ENCODE assay signal across 12 cellular contexts in genomic region chr14:92660571-92660970, GRCh38.
A peak's percentile ranks its signal among the peaks of the same experiment; 100 is the strongest.
DNase-seq lines count a peak whose midpoint lies in the region; ATAC-seq and TF ChIP-seq lines count a peak whose summit lies in the region.
"Had no signal": no experiment of that assay in that cellular context is flagged by ENCODE, and none has a peak within 500 bp of the region (broad histone marks: within the 10 kb centered on the region; RNA-seq: fewer than 3 reads in every experiment).

No MANE protein-coding gene starts in this region.

- H3K27me3 Mint-ChIP-seq in T-helper 17 cell, result no peaks in the 10 kb centered on the region

- H3K27me3 ChIP-seq in spleen (replicated peaks in 1 of 7) (no peaks in the 10 kb centered on the region), brain microvascular endothelial cell (replicated peaks) (no peaks in the 10 kb centered on the region)

- H3K27ac ChIP-seq in spleen (peak overlapping the region in 7 of 8 donors; percentile 73 to 96 (median 91)), brain microvascular endothelial cell (no peak overlapping the region)

- H3K4me1 ChIP-seq in spleen, result peaks cover 44 to 100% (median 78%) of the 10 kb centered on the region in 6 donors

- H3K9me3 ChIP-seq in T-helper 17 cell (ENCODE audit: control insufficient read depth, low read length, poor library complexity, severe bottlenecking) (no peaks in the 10 kb centered on the region), spleen (no peaks in the 10 kb centered on the region)
- H3K9me3 ChIP-seq: mucosa of descending colon had no signal

- 66 to 87% (median 76%) methylated on average over 3 of the region's 3 CpGs for WGBS in spleen, 5 donors

- H3K36me3 ChIP-seq in spleen, result peaks cover 0 to 91% (median 51%) of the 10 kb centered on the region in 6 donors
- peaks cover 14% of the 10 kb centered on the region for H3K36me3 ChIP-seq in brain microvascular endothelial cell (replicated peaks)

- DNase-seq in COLO829 (ENCODE audit: low spot score) (peak; percentile 18), T-helper 17 cell (no peak), foreskin melanocyte (peak; percentile 79), spleen (no peak), NK-92 (lab: John Stamatoyannopoulos, UW; ENCODE audit: unreplicated experiment) (no peak), brain microvascular endothelial cell (no peak)
- DNase-seq in activated T-cell treated with anti-CD3 and anti-CD28 coated beads, Interleukin-2, amount 50 U/mL, for 1 hour, result no peak
- DNase-seq: mucosa of descending colon, NCI-H1105, NCI-H510A treated with DMSO at 0.1 percent for 48 hours, retina had no signal

- no peak for TF ChIP-seq CTCF in spleen (IDR thresholded peaks at IDR 0.05 in 8 of 11, conservative IDR thresholded peaks at IDR 0.05 in 3 of 11)
- no peak for TF ChIP-seq CTCF in brain microvascular endothelial cell (IDR thresholded peaks at IDR 0.05; ENCODE audit: low read depth, low read length, missing control alignments)

- peak overlapping the region in 1 of 8 donors; percentile 49 for H3K4me3 ChIP-seq in spleen
- no peak overlapping the region for H3K4me3 ChIP-seq in brain microvascular endothelial cell (ENCODE audit: low read depth, low read length)
- H3K4me3 ChIP-seq: mucosa of descending colon had no signal

- peaks cover 13% of the 10 kb centered on the region for H3K36me3 Mint-ChIP-seq in T-helper 17 cell (ENCODE audit: low read depth)

- H3K4me3 Mint-ChIP-seq in T-helper 17 cell, result no peak overlapping the region

- peak overlapping the region; percentile 99 for H3K27ac Mint-ChIP-seq in T-helper 17 cell

- ATAC-seq in T-helper 17 cell, result no peak
- ATAC-seq: activated naive CD4-positive, alpha-beta T cell treated with anti-CD3 and anti-CD28 coated beads, Interleukin-2, amount 50 U/mL, for 72 hours had no signal

- in situ Hi-C loops in brain microvascular endothelial cell (cut with HindIII; ENCODE audit: low pct_ligation_motif_present, low sequenced_read_pairs), result no loop called here

- TF ChIP-seq POLR2A in spleen (IDR thresholded peaks at IDR 0.05), result no peak

- peaks cover 71% of the 10 kb centered on the region for H3K4me1 Mint-ChIP-seq in T-helper 17 cell

- intact Hi-C loops in spleen (cut with DNase I; ENCODE audit: low total_unique reads), result no loop called here

Comparison
In these comparisons a context has a peak if more than half of its experiments do, and no peak if none do; other contexts are left out.
1. DNase-seq: peak in COLO829 (single experiment) and foreskin melanocyte (single experiment); none in T-helper 17 cell (0 of 3), spleen (single experiment), NK-92 (single experiment), brain microvascular endothelial cell (single experiment) and activated T-cell treated with anti-CD3 and anti-CD28 coated beads, Interleukin-2, amount 50 U/mL, for 1 hour (single experiment).